24 cellular contexts compared by ENCODE assay signal in the genomic region with DNA sequence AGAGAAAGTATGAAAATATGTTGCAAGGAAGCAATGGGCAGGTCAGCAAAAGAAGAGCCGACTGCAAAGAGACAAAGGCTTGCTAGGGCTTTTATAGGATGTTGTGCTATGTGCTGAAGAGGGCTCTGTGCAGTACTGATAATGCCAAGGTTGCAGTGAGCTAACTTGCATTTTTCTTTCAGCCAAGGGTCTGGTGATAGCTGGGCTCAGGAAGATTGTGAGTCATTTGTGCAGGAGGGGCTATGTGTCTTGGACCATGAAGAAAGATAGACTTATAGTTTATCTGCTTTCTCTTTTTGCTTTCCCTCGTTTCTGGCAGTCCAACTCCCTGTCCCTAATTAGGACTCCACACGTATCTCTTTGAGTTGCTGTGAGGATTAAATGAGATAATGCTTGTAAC.
A peak's percentile ranks its signal among the peaks of the same experiment; 100 is the strongest.
DNase-seq lines count a peak whose midpoint lies in the region; ATAC-seq and TF ChIP-seq lines count a peak whose summit lies in the region.
"Had no signal": no experiment of that assay in that cellular context is flagged by ENCODE, and none has a peak within 500 bp of the region (broad histone marks: within the 10 kb centered on the region; RNA-seq: fewer than 3 reads in every experiment).

No MANE protein-coding gene starts in this region.

- DNase-seq in M059J (ENCODE audit: low read depth) (peak; percentile 2), astrocyte of the hippocampus (ENCODE audit: low read depth, low spot score) (peak; percentile 17), hepatocyte (ENCODE audit: low spot score) (no peak), sciatic nerve (ENCODE audit: low spot score) (no peak)
- DNase-seq: Caco-2; CD8-positive, alpha-beta T cell; GDM1; MG63; NCI-H1105 treated with DMSO at 0.1 percent for 48 hours; NCI-H146; NCI-H1930; NCI-H2107; NCI-H446; NCI-H524 treated with DMSO at 0.1 percent for 48 hours; NCI-H774; PC-9 had no signal

- TF ChIP-seq CTCF in hepatocyte (IDR thresholded peaks at IDR 0.05; ENCODE audit: poor library complexity): no peak

- no peak overlapping the region for H3K27ac ChIP-seq in hepatocyte
- H3K27ac ChIP-seq: C4-2B, PC-9, SJSA1 had no signal

- no peaks in the 10 kb centered on the region for H3K27me3 ChIP-seq in hepatocyte
- H3K27me3 ChIP-seq: MG63, SJSA1 had no signal

- intact Hi-C loops in sciatic nerve (cut with DNase I): no loop called here

- 44% methylated on average over 3 of the region's 3 CpGs for WGBS in hepatocyte (ENCODE audit: low lambda C conversion rate, missing lambda C conversion rate)

- no peaks in the 10 kb centered on the region for H4K20me1 ChIP-seq in hepatocyte (ENCODE audit: insufficient read depth, poor library complexity, severe bottlenecking)

- H3K4me3 ChIP-seq in hepatocyte: no peak overlapping the region
- H3K4me3 ChIP-seq: GM12878, MG63, PC-9, SJSA1 had no signal

- ATAC-seq in GM19328 (IDR thresholded peaks at IDR 0.05; ENCODE audit: unreplicated experiment) (no peak), HG03342 (IDR thresholded peaks at IDR 0.05; ENCODE audit: unreplicated experiment) (no peak), sciatic nerve (no peak), HG03196 (IDR thresholded peaks at IDR 0.05; ENCODE audit: unreplicated experiment) (no peak)
- ATAC-seq: CD8-positive, alpha-beta T cell; GM12878; HCT116; Right ventricle myocardium inferior had no signal

- no peak overlapping the region for H2AFZ ChIP-seq in hepatocyte
- H2AFZ ChIP-seq: PC-9 had no signal

- H3K9me3 ChIP-seq in hepatocyte (ENCODE audit: low read depth): no peaks in the 10 kb centered on the region
- H3K9me3 ChIP-seq: Caco-2, MG63, SJSA1 had no signal

- H3K79me2 ChIP-seq in hepatocyte: no peaks in the 10 kb centered on the region

- H3K4me2 ChIP-seq in hepatocyte: peak overlapping the region; percentile 38
- H3K4me2 ChIP-seq: PC-9 had no signal

- no peaks in the 10 kb centered on the region for H3K36me3 ChIP-seq in hepatocyte (replicated peaks; ENCODE audit: insufficient read depth, low read depth)
- H3K36me3 ChIP-seq: MG63, SJSA1 had no signal

- no peaks in the 10 kb centered on the region for H3K4me1 ChIP-seq in hepatocyte (ENCODE audit: insufficient read depth)
- H3K4me1 ChIP-seq: Caco-2, SJSA1 had no signal

- no peaks in the 10 kb centered on the region for H3K9me2 ChIP-seq in hepatocyte (replicated peaks; ENCODE audit: insufficient read depth)

Comparison
In these comparisons a context has a peak if more than half of its experiments do, and no peak if none do; other contexts are left out.
1. DNase-seq: peak in M059J (single experiment) and astrocyte of the hippocampus (single experiment); none in hepatocyte (single experiment) and sciatic nerve (single experiment).